ENCODE assay signal across 18 cellular contexts in genomic region chr2:3596891-3597290, GRCh38. TPM values are rescaled to one million over a fixed set of nuclear protein-coding genes. Genes with fewer than 3 reads are reported as not detected.
"Had no signal": no experiment of that assay in that cellular context is flagged by ENCODE, and none has a peak within 500 bp of the region (broad histone marks: within the 10 kb centered on the region; RNA-seq: fewer than 3 reads in every experiment).

No MANE protein-coding gene starts in this region.

- H3K4me3 Mint-ChIP-seq: activated B cell treated with CpG ODN at 0.5 μM for 24 hours; activated CD4-positive, alpha-beta T cell treated with anti-CD3 and anti-CD28 coated beads, Interleukin-2, amount 10 ng/mL, durations not matched to agents 7 days and 5 days; central memory CD8-positive, alpha-beta T cell; nephron; stimulated activated memory B cell treated with anti-CD40 and anti-IgM and Interleukin-4, amounts not matched to agents 10 μg/mL and 1 μg/mL and 100 μg/mL, for 72 hours had no signal

- H3K4me1 Mint-ChIP-seq: nephron had no signal

- H3K9ac ChIP-seq: SK-N-SH had no signal

- H3K27ac ChIP-seq: brain microvascular endothelial cell, heart right ventricle, thoracic aorta, upper lobe of left lung had no signal

- DNase-seq: activated B cell treated with CpG ODN at 0.5 μM for 24 hours; activated CD4-positive, alpha-beta T cell treated with anti-CD3 and anti-CD28 coated beads, Interleukin-2, amount 10 ng/mL, durations not matched to agents 7 days and 5 days; activated CD8-positive, alpha-beta memory T cell treated with anti-CD3 and anti-CD28 coated beads for 24 hours; activated CD8-positive, alpha-beta memory T cell treated with anti-CD3 and anti-CD28 coated beads, Interleukin-2, amount 50 U/mL, for 48 hours; brain microvascular endothelial cell; cortex of kidney; heart right ventricle; midbrain; SK-N-SH; stimulated activated CD4-positive, alpha-beta T cell treated with anti-CD3 and anti-CD28 coated beads, Interleukin-4, amount 100 ng/mL, for 4 hours; upper lobe of left lung had no signal

- H3K9me3 Mint-ChIP-seq: activated B cell treated with CpG ODN at 0.5 μM for 24 hours; activated CD4-positive, alpha-beta T cell treated with anti-CD3 and anti-CD28 coated beads, Interleukin-2, amount 10 ng/mL, durations not matched to agents 7 days and 5 days; central memory CD8-positive, alpha-beta T cell; nephron; stimulated activated memory B cell treated with anti-CD40 and anti-IgM and Interleukin-4, amounts not matched to agents 10 μg/mL and 1 μg/mL and 100 μg/mL, for 72 hours; T-cell had no signal

- H3K9me3 ChIP-seq: gastroesophageal sphincter, heart right ventricle, SK-N-SH, thoracic aorta, upper lobe of left lung had no signal

- ATAC-seq: heart right ventricle had no signal

- H3K36me3 ChIP-seq: brain microvascular endothelial cell, gastroesophageal sphincter, heart right ventricle, thoracic aorta, upper lobe of left lung had no signal

- H3K27ac Mint-ChIP-seq: activated B cell treated with CpG ODN at 0.5 μM for 24 hours; activated CD4-positive, alpha-beta T cell treated with anti-CD3 and anti-CD28 coated beads, Interleukin-2, amount 10 ng/mL, durations not matched to agents 7 days and 5 days; nephron; T-cell had no signal

- H3K4me2 ChIP-seq: SK-N-SH had no signal

- H3K27me3 Mint-ChIP-seq: activated B cell treated with CpG ODN at 0.5 μM for 24 hours; activated CD4-positive, alpha-beta T cell treated with anti-CD3 and anti-CD28 coated beads, Interleukin-2, amount 10 ng/mL, durations not matched to agents 7 days and 5 days had no signal

- H3K27me3 ChIP-seq: brain microvascular endothelial cell, gastroesophageal sphincter, upper lobe of left lung had no signal

- H3K4me3 ChIP-seq: gastroesophageal sphincter, heart right ventricle, thoracic aorta, upper lobe of left lung had no signal

RNA-seq across cellular contexts. Expression of gene COLEC11, which starts 2.0 kb away (rescaled TPM):
- total RNA-seq: activated B cell treated with CpG ODN at 0.5 μM for 24 hours, kidney epithelial cell had no signal
